Comparison of ENCODE assay signal across 1 cellular context in the genomic region with DNA sequence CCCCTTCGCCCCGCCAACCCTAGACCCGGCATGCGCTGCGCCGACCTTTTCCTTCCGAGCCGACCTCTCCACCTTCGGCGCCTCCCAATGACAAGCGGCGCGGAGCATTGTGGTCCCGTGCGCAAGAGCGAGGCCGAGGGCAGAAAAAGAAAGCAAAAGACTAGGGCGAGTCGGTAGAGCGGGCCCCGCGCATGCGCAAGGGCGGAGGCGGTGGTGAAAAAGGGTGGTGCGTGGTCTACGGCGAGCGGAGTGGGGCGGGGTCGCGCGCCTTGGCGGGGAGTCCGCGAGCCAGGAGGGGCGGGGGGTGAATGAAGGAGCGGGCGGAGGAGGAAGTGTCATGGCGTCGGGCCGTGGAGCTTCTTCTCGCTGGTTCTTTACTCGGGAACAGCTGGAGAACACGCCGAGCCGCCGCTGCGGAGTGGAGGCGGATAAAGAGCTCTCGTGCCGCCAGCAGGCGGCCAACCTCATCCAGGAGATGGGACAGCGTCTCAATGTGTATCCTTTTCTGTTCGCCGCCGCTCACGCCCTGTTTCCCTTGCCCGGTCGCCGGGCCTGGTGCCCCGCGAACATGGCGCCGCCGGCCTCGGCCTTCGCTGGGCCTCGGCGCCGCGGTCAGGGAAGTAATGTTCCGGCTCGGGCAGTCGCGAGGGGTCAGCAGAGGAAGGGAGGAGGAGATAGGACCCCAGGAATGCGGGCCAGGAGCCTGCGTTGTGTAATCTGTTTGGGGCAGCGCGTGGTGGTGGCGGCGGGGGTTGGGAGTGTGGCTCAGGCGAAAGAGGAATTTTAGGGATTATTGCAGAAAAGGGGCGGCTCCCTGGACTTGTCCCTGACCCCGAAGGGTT.
TF ChIP-seq lines count a peak whose summit lies in the region.

A gene (plus strand): TSS at position 305 of the 842 bp plus-strand sequence. CDS start 33 bp downstream, at position 338.

TF ChIP-seq in K562, 482 proteins besides CTCF, POLR2A, EP300 and RAD21 (continued from another document and continues in another):
- TF ChIP-seq, protein P1, sequence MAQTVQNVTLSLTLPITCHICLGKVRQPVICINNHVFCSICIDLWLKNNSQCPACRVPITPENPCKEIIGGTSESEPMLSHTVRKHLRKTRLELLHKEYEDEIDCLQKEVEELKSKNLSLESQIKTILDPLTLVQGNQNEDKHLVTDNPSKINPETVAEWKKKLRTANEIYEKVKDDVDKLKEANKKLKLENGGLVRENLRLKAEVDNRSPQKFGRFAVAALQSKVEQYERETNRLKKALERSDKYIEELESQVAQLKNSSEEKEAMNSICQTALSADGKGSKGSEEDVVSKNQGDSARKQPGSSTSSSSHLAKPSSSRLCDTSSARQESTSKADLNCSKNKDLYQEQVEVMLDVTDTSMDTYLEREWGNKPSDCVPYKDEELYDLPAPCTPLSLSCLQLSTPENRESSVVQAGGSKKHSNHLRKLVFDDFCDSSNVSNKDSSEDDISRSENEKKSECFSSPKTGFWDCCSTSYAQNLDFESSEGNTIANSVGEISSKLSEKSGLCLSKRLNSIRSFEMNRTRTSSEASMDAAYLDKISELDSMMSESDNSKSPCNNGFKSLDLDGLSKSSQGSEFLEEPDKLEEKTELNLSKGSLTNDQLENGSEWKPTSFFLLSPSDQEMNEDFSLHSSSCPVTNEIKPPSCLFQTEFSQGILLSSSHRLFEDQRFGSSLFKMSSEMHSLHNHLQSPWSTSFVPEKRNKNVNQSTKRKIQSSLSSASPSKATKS (CRISPR knock-in tag; IDR thresholded peaks at IDR 0.05) = no peak
- TF ChIP-seq, protein P2, sequence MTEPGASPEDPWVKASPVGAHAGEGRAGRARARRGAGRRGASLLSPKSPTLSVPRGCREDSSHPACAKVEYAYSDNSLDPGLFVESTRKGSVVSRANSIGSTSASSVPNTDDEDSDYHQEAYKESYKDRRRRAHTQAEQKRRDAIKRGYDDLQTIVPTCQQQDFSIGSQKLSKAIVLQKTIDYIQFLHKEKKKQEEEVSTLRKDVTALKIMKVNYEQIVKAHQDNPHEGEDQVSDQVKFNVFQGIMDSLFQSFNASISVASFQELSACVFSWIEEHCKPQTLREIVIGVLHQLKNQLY (CRISPR knock-in tag; conservative IDR thresholded peaks at IDR 0.05) = no peak
- TF ChIP-seq EGR1 (conservative IDR thresholded peaks at IDR 0.05) (peak; percentile 75), ATF7 (IDR thresholded peaks at IDR 0.05) (peak; percentile 31; the same call in 1 of the 2 replicates), MEIS2 (IDR thresholded peaks at IDR 0.05; ENCODE audit: partially characterized antibody) (peak; percentile 93), ATF1 (CRISPR knock-in tag; IDR thresholded peaks at IDR 0.05) (peak; percentile 85), ATF1 (tag; IDR thresholded peaks at IDR 0.05) (peak; percentile 88), TCF3 (CRISPR knock-in tag; IDR thresholded peaks at IDR 0.05) (no peak), NONO (IDR thresholded peaks at IDR 0.05; ENCODE audit: low read depth in 2 of 2, low read length in 1 of 2) (no peak), RBBP5 (IDR thresholded peaks at IDR 0.05; ENCODE audit: borderline replicate concordance, insufficient read depth, low read length, poor library complexity, severe bottlenecking) (peak; percentile 94), POLR3G (IDR thresholded peaks at IDR 0.05; ENCODE audit: extremely low read depth, insufficient read length, insufficient replicate concordance) (no peak), XRCC5 (IDR thresholded peaks at IDR 0.05; ENCODE audit: low read depth, low read length) (0 out of 2 replicates have a peak, but pooled peaks have one; percentile 28), BRF1 (IDR thresholded peaks at IDR 0.05; ENCODE audit: borderline replicate concordance, extremely low read depth, insufficient read length) (no peak), TAF7 (tag; IDR thresholded peaks at IDR 0.05) (peak; percentile 84), TEAD4 (IDR thresholded peaks at IDR 0.05; ENCODE audit: low read length) (no peak; the same call in 1 of the 2 replicates), TEAD4 (CRISPR knock-in tag; IDR thresholded peaks at IDR 0.05; ENCODE audit: borderline replicate concordance) (peak; percentile 84; the same call in 1 of the 2 replicates), KDM5B (IDR thresholded peaks at IDR 0.05; ENCODE audit: insufficient replicate concordance, low read depth, low read length) (peak; percentile 65), ZNF507 (tag; conservative IDR thresholded peaks at IDR 0.05) (no peak), ZNF324 (CRISPR knock-in tag; IDR thresholded peaks at IDR 0.05) (no peak), MAZ (CRISPR knock-in tag; conservative IDR thresholded peaks at IDR 0.05 in 1 of 2, IDR thresholded peaks at IDR 0.05 in 1 of 2) (peak; percentile 98 to 99), ZBTB1 (CRISPR knock-in tag; IDR thresholded peaks at IDR 0.05; ENCODE audit: borderline replicate concordance, low read depth) (no peak), TEAD1 (CRISPR knock-in tag; IDR thresholded peaks at IDR 0.05) (peak in 1 of 2 experiments; percentile 86; a peak in 1 of 4 replicates), NR2C2 (CRISPR knock-in tag; IDR thresholded peaks at IDR 0.05) (peak; percentile 94), NR2C2 (tag; IDR thresholded peaks at IDR 0.05) (peak; percentile 99), HNRNPUL1 (IDR thresholded peaks at IDR 0.05; ENCODE audit: low read length) (no peak), NR2C1 (IDR thresholded peaks at IDR 0.05) (peak; percentile 94), NR2C1 (tag; IDR thresholded peaks at IDR 0.05) (peak; percentile 96), RBM25 (IDR thresholded peaks at IDR 0.05; ENCODE audit: low read depth, low read length, severe bottlenecking) (no peak), RB1 (IDR thresholded peaks at IDR 0.05; ENCODE audit: low read depth) (peak; percentile 73), GABPB1 (CRISPR knock-in tag; IDR thresholded peaks at IDR 0.05) (peak; percentile 54)
- TF ChIP-seq, protein P3, sequence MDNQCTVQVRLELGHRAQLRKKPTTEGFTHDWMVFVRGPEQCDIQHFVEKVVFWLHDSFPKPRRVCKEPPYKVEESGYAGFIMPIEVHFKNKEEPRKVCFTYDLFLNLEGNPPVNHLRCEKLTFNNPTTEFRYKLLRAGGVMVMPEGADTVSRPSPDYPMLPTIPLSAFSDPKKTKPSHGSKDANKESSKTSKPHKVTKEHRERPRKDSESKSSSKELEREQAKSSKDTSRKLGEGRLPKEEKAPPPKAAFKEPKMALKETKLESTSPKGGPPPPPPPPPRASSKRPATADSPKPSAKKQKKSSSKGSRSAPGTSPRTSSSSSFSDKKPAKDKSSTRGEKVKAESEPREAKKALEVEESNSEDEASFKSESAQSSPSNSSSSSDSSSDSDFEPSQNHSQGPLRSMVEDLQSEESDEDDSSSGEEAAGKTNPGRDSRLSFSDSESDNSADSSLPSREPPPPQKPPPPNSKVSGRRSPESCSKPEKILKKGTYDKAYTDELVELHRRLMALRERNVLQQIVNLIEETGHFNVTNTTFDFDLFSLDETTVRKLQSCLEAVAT (IDR thresholded peaks at IDR 0.05) = peak in 1 of 2 experiments; percentile 21; a peak in 2 of 4 replicates
- TF ChIP-seq, protein P4, sequence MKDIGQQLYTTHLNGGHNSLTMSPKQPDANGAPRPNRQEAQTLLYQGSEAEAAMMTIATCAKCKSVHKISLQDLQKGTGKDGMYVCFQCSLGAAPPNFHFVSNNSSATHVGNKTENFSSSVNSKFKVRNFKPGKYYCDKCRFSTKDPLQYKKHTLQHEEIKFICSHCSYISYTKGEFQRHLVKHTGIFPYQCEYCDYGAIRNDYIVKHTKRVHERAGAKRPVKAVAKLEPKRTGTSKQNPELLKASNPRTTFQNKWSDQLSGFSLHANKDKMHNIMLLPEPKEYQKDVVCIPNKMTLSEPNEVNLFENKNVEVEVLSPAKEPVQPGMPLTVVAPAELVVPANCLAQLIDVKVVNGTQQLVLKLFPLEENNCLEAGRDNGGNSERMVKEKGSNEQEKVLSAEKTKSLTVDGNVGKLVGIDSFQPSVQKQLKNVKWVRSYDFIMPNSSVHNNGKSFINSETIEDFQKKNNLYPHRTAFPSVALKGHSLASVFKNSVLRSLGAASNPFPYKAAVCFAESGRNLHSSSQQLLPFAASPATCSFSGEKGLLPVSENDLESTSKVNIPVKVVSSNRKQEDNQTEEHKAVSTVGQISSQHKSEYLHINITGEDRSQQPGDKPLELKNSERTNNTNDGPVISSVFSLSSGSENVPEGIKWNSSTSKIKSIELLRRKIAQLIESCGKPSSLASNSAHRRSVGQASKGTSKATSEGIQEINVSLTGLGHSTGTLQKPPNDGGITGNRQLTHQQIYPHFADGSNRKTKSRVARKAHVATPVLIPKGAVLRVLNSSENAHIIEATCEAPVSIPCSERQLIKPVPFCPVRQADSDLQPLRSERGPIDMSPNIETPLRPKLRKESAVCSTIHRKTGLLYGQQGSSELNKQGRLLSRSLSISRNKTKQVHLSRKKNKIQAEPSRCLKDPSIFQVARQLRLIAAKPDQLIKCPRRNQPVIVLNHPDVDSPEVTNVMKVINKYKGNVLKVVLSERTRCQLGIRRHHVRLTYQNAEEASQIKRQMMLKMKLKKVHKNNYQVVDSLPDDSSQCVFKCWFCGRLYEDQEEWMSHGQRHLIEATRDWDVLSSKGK (CRISPR knock-in tag; IDR thresholded peaks at IDR 0.05) = no peak
- TF ChIP-seq, protein P5, sequence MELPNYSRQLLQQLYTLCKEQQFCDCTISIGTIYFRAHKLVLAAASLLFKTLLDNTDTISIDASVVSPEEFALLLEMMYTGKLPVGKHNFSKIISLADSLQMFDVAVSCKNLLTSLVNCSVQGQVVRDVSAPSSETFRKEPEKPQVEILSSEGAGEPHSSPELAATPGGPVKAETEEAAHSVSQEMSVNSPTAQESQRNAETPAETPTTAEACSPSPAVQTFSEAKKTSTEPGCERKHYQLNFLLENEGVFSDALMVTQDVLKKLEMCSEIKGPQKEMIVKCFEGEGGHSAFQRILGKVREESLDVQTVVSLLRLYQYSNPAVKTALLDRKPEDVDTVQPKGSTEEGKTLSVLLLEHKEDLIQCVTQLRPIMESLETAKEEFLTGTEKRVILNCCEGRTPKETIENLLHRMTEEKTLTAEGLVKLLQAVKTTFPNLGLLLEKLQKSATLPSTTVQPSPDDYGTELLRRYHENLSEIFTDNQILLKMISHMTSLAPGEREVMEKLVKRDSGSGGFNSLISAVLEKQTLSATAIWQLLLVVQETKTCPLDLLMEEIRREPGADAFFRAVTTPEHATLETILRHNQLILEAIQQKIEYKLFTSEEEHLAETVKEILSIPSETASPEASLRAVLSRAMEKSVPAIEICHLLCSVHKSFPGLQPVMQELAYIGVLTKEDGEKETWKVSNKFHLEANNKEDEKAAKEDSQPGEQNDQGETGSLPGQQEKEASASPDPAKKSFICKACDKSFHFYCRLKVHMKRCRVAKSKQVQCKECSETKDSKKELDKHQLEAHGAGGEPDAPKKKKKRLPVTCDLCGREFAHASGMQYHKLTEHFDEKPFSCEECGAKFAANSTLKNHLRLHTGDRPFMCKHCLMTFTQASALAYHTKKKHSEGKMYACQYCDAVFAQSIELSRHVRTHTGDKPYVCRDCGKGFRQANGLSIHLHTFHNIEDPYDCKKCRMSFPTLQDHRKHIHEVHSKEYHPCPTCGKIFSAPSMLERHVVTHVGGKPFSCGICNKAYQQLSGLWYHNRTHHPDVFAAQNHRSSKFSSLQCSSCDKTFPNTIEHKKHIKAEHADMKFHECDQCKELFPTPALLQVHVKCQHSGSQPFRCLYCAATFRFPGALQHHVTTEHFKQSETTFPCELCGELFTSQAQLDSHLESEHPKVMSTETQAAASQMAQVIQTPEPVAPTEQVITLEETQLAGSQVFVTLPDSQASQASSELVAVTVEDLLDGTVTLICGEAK (IDR thresholded peaks at IDR 0.05) = 0 out of 2 replicates have a peak, but pooled peaks have one; percentile 30
- TF ChIP-seq, protein P5 (CRISPR knock-in tag; IDR thresholded peaks at IDR 0.05) = no peak
- TF ChIP-seq, protein P6, sequence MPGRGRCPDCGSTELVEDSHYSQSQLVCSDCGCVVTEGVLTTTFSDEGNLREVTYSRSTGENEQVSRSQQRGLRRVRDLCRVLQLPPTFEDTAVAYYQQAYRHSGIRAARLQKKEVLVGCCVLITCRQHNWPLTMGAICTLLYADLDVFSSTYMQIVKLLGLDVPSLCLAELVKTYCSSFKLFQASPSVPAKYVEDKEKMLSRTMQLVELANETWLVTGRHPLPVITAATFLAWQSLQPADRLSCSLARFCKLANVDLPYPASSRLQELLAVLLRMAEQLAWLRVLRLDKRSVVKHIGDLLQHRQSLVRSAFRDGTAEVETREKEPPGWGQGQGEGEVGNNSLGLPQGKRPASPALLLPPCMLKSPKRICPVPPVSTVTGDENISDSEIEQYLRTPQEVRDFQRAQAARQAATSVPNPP (IDR thresholded peaks at IDR 0.05; ENCODE audit: borderline replicate concordance, insufficient read depth, insufficient read length) = no peak
- TF ChIP-seq, protein P7, sequence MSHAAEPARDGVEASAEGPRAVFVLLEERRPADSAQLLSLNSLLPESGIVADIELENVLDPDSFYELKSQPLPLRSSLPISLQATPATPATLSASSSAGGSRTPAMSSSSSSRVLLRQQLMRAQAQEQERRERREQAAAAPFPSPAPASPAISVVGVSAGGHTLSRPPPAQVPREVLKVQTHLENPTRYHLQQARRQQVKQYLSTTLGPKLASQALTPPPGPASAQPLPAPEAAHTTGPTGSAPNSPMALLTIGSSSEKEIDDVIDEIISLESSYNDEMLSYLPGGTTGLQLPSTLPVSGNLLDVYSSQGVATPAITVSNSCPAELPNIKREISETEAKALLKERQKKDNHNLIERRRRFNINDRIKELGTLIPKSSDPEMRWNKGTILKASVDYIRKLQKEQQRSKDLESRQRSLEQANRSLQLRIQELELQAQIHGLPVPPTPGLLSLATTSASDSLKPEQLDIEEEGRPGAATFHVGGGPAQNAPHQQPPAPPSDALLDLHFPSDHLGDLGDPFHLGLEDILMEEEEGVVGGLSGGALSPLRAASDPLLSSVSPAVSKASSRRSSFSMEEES (CRISPR knock-in tag; IDR thresholded peaks at IDR 0.05) = no peak
